Comparison of ENCODE assay signal across 16 cellular contexts in genomic region chrX:45840411-45840950, GRCh38.
"Had no signal": no experiment of that assay in that cellular context is flagged by ENCODE, and none has a peak within 500 bp of the region (broad histone marks: within the 10 kb centered on the region; RNA-seq: fewer than 3 reads in every experiment).

No MANE protein-coding gene starts in this region.

- DNase-seq: activated CD4-positive, alpha-beta T cell treated with anti-CD3 and anti-CD28 coated beads for 48 hours; activated CD8-positive, alpha-beta memory T cell treated with anti-CD3 and anti-CD28 coated beads, Interleukin-2, amount 50 U/mL, for 48 hours; activated gamma-delta T cell treated with Interleukin-2 at 50 U/mL for 16 hours; activated T-cell treated with anti-CD3 and anti-CD28 coated beads, Interleukin-2, amount 50 U/mL, for 72 hours; amniotic stem cell; foreskin melanocyte; mesendoderm; right cardiac atrium; stimulated activated CD4-positive, alpha-beta T cell treated with anti-CD3 and anti-CD28 coated beads, Interleukin-1b, Interleukin-23, amount 100 ng/mL, for 48 hours; T-helper 2 cell had no signal

- H3K4me3 ChIP-seq: coronary artery, prostate gland, thoracic aorta had no signal

- H3K27ac Mint-ChIP-seq: activated naive CD8-positive, alpha-beta T cell had no signal

- H3K36me3 ChIP-seq: prostate gland, thoracic aorta had no signal

- H3K27ac ChIP-seq: coronary artery, prostate gland, thoracic aorta had no signal

- H3K4me1 ChIP-seq: prostate gland had no signal

- H3K9me3 Mint-ChIP-seq: central memory CD8-positive, alpha-beta T cell had no signal

- ATAC-seq: activated T-cell treated with anti-CD3 and anti-CD28 coated beads, Interleukin-2, amount 50 U/mL, for 72 hours; right cardiac atrium had no signal

- H3K9me3 ChIP-seq: prostate gland, thoracic aorta had no signal

- H3K4me3 Mint-ChIP-seq: activated naive CD8-positive, alpha-beta T cell; activated T-cell treated with anti-CD3 and anti-CD28 coated beads, Interleukin-2, amount 50 U/mL, for 72 hours; brain; central memory CD8-positive, alpha-beta T cell had no signal

- H3K27me3 Mint-ChIP-seq: activated naive CD8-positive, alpha-beta T cell; brain; central memory CD8-positive, alpha-beta T cell had no signal
